In genomic region chr5:40904205-40904993, GRCh38 we compare ENCODE assay signal across 8 cellular contexts. TPM values are rescaled to one million over a fixed set of nuclear protein-coding genes. Genes with fewer than 3 reads are reported as not detected.
DNase-seq lines count a peak whose midpoint lies in the region; ATAC-seq and TF ChIP-seq lines count a peak whose summit lies in the region.

No MANE protein-coding gene starts in this region.

- H3K36me3 ChIP-seq in IMR-90 (ENCODE audit: control insufficient read depth, insufficient read depth, low read length) (no peaks in the 10 kb centered on the region), mammary epithelial cell (ENCODE audit: insufficient read depth, low read length) (no peaks in the 10 kb centered on the region), stomach (no peaks in the 10 kb centered on the region)

- H2AFZ ChIP-seq in IMR-90 (replicated peaks; ENCODE audit: low read length, poor library complexity) (no peak overlapping the region), mammary epithelial cell (ENCODE audit: low read depth, low read length) (no peak overlapping the region)

- H3K18ac ChIP-seq in IMR-90 (ENCODE audit: low read depth, low read length) = no peak overlapping the region

- H3K9ac ChIP-seq in IMR-90 (ENCODE audit: low read depth, low read length) (no peak overlapping the region), mammary epithelial cell (ENCODE audit: insufficient read depth, low read length) (no peak overlapping the region)

- no CpG with 5 or more reads among the region's 7 CpGs for WGBS in IMR-90 (ENCODE audit: extremely low coverage in 2 of 2, insufficient read length in 1 of 2), 2 experiments
- 63% methylated on average over 7 of the region's 7 CpGs for WGBS in mammary epithelial cell (ENCODE audit: low coverage, missing lambda C conversion rate)
- whole genome bisulfite sequencing in stomach, 5 donors = 14 to 31% (median 23%) methylated on average over 7 of the region's 7 CpGs

- peak; percentile 99 for TF ChIP-seq RAD21 in IMR-90 (IDR thresholded peaks at IDR 0.05; ENCODE audit: low read length)

- H3K27ac Mint-ChIP-seq in activated T-cell treated with anti-CD3 and anti-CD28 coated beads, Interleukin-2, amount 50 U/mL, for 24 hours = no peak overlapping the region

- H3K14ac ChIP-seq in IMR-90 (replicated peaks; ENCODE audit: low read depth, low read length) = 0 out of 2 replicates have a peak overlapping the region, but pooled peaks have one; percentile 3

- peak overlapping the region; percentile 60; the same call in 1 of the 2 replicates for H2BK20ac ChIP-seq in IMR-90 (ENCODE audit: low read depth, low read length)

- H3K4ac ChIP-seq in IMR-90 (ENCODE audit: low read depth, low read length) = peak overlapping the region; percentile 33; the same call in 1 of the 2 replicates

- H2BK120ac ChIP-seq in IMR-90 (ENCODE audit: low read depth, low read length) = peak overlapping the region; percentile 91

- H4K8ac ChIP-seq in IMR-90 (ENCODE audit: low read depth in 2 of 2, low read length in 2 of 2) = no peak overlapping the region

- no peak for TF ChIP-seq EP300 in stomach (IDR thresholded peaks at IDR 0.05)

- peak; percentile 48; the same call in 1 of the 2 replicates for TF ChIP-seq POLR2A in IMR-90 (IDR thresholded peaks at IDR 0.05; ENCODE audit: low read depth, low read length)
- no peak for TF ChIP-seq POLR2A in stomach (IDR thresholded peaks at IDR 0.05)

- DNase-seq in activated T-cell treated with anti-CD3 and anti-CD28 coated beads, Interleukin-2, amount 50 U/mL, for 48 hours = peak; percentile 23 to 24
- DNase-seq in activated T-cell treated with anti-CD3 and anti-CD28 coated beads, Interleukin-2, amount 50 U/mL, for 24 hours = no peak
- peak; percentile 83 for DNase-seq in IMR-90
- DNase-seq in OCI-M2 (lab: John Stamatoyannopoulos, UW; ENCODE audit: unreplicated experiment) = peak; percentile 7
- DNase-seq in mammary epithelial cell = peak; percentile 49
- DNase-seq in kidney tubule cell (ENCODE audit: low spot score) = peak; percentile 75
- peak; percentile 75 for DNase-seq in stomach

- H3K4me2 ChIP-seq in IMR-90 (ENCODE audit: low read depth, low read length) (no peak overlapping the region), mammary epithelial cell (ENCODE audit: insufficient read depth, low read depth, low read length) (no peak overlapping the region)

- H4K91ac ChIP-seq in IMR-90 (ENCODE audit: insufficient read depth, low read depth, low read length) = peak overlapping the region; percentile 88; the same call in 1 of the 2 replicates

- no peaks in the 10 kb centered on the region for H3K36me3 Mint-ChIP-seq in activated T-cell treated with anti-CD3 and anti-CD28 coated beads, Interleukin-2, amount 50 U/mL, for 24 hours (ENCODE audit: low read depth)

- peak; percentile 99 for TF ChIP-seq CTCF in IMR-90 (conservative IDR thresholded peaks at IDR 0.05; ENCODE audit: low read depth, low read length)
- peak; percentile 99 to 100 for TF ChIP-seq CTCF in mammary epithelial cell (conservative IDR thresholded peaks at IDR 0.05 in 1 of 2, IDR thresholded peaks at IDR 0.05 in 1 of 2; ENCODE audit: extremely low read depth in 1 of 2, insufficient read depth in 1 of 2, low read depth in 1 of 2, low read length in 2 of 2)
- TF ChIP-seq CTCF in stomach (IDR thresholded peaks at IDR 0.05) = peak in 5 of 7 experiments; percentile 84 to 96 (median 85)

- no peak overlapping the region for H3K23ac ChIP-seq in IMR-90 (ENCODE audit: low read depth, low read length)

- no peak overlapping the region for H3K4me3 Mint-ChIP-seq in activated T-cell treated with anti-CD3 and anti-CD28 coated beads, Interleukin-2, amount 50 U/mL, for 24 hours

- no peak overlapping the region for H4K5ac ChIP-seq in IMR-90 (ENCODE audit: low read depth, low read length)

- no peaks in the 10 kb centered on the region for H3K27me3 ChIP-seq in IMR-90 (ENCODE audit: control insufficient read depth, insufficient read depth, low read length)
- no peaks in the 10 kb centered on the region for H3K27me3 ChIP-seq in mammary epithelial cell (ENCODE audit: insufficient read depth, low read length)
- H3K27me3 ChIP-seq in stomach = no peaks in the 10 kb centered on the region

- H3K9me3 Mint-ChIP-seq in activated T-cell treated with anti-CD3 and anti-CD28 coated beads, Interleukin-2, amount 50 U/mL, for 24 hours = no peaks in the 10 kb centered on the region

- ATAC-seq in GM21737 (IDR thresholded peaks at IDR 0.05; ENCODE audit: unreplicated experiment) (peak; percentile 83), IMR-90 (ENCODE audit: low read depth) (peak; percentile 98)

- no peaks in the 10 kb centered on the region for H3K79me1 ChIP-seq in IMR-90 (ENCODE audit: low read depth in 1 of 2, low read length in 2 of 2)

- no peaks in the 10 kb centered on the region for H3K79me2 ChIP-seq in mammary epithelial cell (ENCODE audit: insufficient read depth, low read length)

- peak overlapping the region; percentile 31; the same call in 1 of the 2 replicates for H3K56ac ChIP-seq in IMR-90 (ENCODE audit: extremely low read depth, insufficient read depth, low read length)

- dilution Hi-C loops in IMR-90 (cut with HindIII; ENCODE audit: low sequenced_read_pairs, unreplicated experiment) (no loop called here), mammary epithelial cell (cut with HindIII; ENCODE audit: low sequenced_read_pairs) (no loop called here)

- H2BK5ac ChIP-seq in IMR-90 (ENCODE audit: low read depth, low read length, poor library complexity, severe bottlenecking) = no peak overlapping the region

- H2BK15ac ChIP-seq in IMR-90 (ENCODE audit: low read depth, low read length) = no peak overlapping the region

- peaks cover 7% of the 10 kb centered on the region; the same call in 1 of the 2 replicates for H3K4me1 ChIP-seq in IMR-90 (ENCODE audit: control insufficient read depth, insufficient read depth, low read length)
- H3K4me1 ChIP-seq in mammary epithelial cell (ENCODE audit: insufficient read depth, low read length) = peaks cover 9% of the 10 kb centered on the region
- H3K4me1 ChIP-seq in stomach = peaks cover 4 to 25% (median 13%) of the 10 kb centered on the region in 4 donors

- BruUV-seq in IMR-90 (replicated peaks; lab: Mats Ljungman, UMichigan) = no TSS peak
- no TSS peak for BruUV-seq in mammary epithelial cell (replicated peaks; lab: Mats Ljungman, UMichigan)

- H3K4me1 Mint-ChIP-seq in activated T-cell treated with anti-CD3 and anti-CD28 coated beads, Interleukin-2, amount 50 U/mL, for 24 hours (ENCODE audit: low read depth) = no peaks in the 10 kb centered on the region

- POLR2A ChIA-PET in IMR-90 (lab: Charles Lee; ENCODE audit: unreplicated experiment) = interaction anchor here (0.6 kb wide), 1 partner anchor 74 kb away, joined by 9 read pairs; no protein-coding TSS in a partner anchor

- peaks cover 14% of the 10 kb centered on the region for H3K27me3 Mint-ChIP-seq in activated T-cell treated with anti-CD3 and anti-CD28 coated beads, Interleukin-2, amount 50 U/mL, for 24 hours

- H3K27ac ChIP-seq in IMR-90 (ENCODE audit: insufficient read depth, low read length) (no peak overlapping the region), mammary epithelial cell (ENCODE audit: insufficient read depth, low read depth, low read length) (no peak overlapping the region), stomach (peak overlapping the region in 3 of 5 donors; percentile 30 to 69 (median 47))

- H3K9me1 ChIP-seq in IMR-90 (ENCODE audit: insufficient read depth, low read length) = no peaks in the 10 kb centered on the region; the same call in 1 of the 2 replicates

- in situ Hi-C loops in IMR-90 (cut with MboI; ENCODE audit: low sequenced_read_pairs) (loop anchor here (10.0 to 25.0 kb wide), 3 partner anchors 440 to 930 kb away; no protein-coding TSS in a partner anchor), mammary epithelial cell (cut with MboI; ENCODE audit: low sequenced_read_pairs in 2 of 2) (no loop called here)

- intact Hi-C loops in IMR-90 (cut with micrococcal nuclease) (loop anchor here (1.0 to 10.0 kb wide), 8 partner anchors 366 to 939 kb away; no protein-coding TSS in a partner anchor), mammary epithelial cell (cut with micrococcal nuclease) (loop anchor here (1.0 to 10.0 kb wide), 6 partner anchors 214 to 940 kb away; no protein-coding TSS in a partner anchor), stomach (cut with DNase I; ENCODE audit: low total_unique reads) (no loop called here)

- H3K9me3 ChIP-seq in IMR-90 (ENCODE audit: control insufficient read depth, insufficient read depth, low read length) = no peaks in the 10 kb centered on the region
- no peaks in the 10 kb centered on the region for H3K9me3 ChIP-seq in mammary epithelial cell (replicated peaks; ENCODE audit: insufficient read depth, low read length)
- no peaks in the 10 kb centered on the region for H3K9me3 ChIP-seq in stomach

- CTCF ChIA-PET in IMR-90 (lab: Yijun Ruan, JAX) = interaction anchor here (0.6 to 1.9 kb wide), 31 partner anchors 9 to 803 kb away, joined by 3 to 15 read pairs (median 4); no protein-coding TSS in a partner anchor
- CTCF ChIA-PET in mammary epithelial cell (lab: Charles Lee; ENCODE audit: low non-redundant PET) = interaction anchor here (0.6 to 1.4 kb wide), 4 partner anchors 57 to 939 kb away, joined by 3 to 14 read pairs (median 3); no protein-coding TSS in a partner anchor

- no peak overlapping the region for H3K4me3 ChIP-seq in IMR-90 (ENCODE audit: insufficient read depth, low read depth, low read length)
- no peak overlapping the region for H3K4me3 ChIP-seq in mammary epithelial cell (replicated peaks in 1 of 3; ENCODE audit: insufficient read depth in 1 of 3, low read depth in 2 of 3, low read length in 3 of 3)
- H3K4me3 ChIP-seq in stomach = no peak overlapping the region

- H4K20me1 ChIP-seq in IMR-90 (ENCODE audit: insufficient read depth, low read length) (no peaks in the 10 kb centered on the region), mammary epithelial cell (ENCODE audit: insufficient read depth, low read length) (no peaks in the 10 kb centered on the region)

- no peak overlapping the region for H2AK9ac ChIP-seq in IMR-90 (replicated peaks; ENCODE audit: low read depth, low read length, poor library complexity)

- no peak overlapping the region for H2AK5ac ChIP-seq in IMR-90 (ENCODE audit: low read depth, low read length)

TF ChIP-seq in IMR-90, 13 proteins besides CTCF, POLR2A, EP300 and RAD21:
- no peak for TF ChIP-seq MAZ (IDR thresholded peaks at IDR 0.05; ENCODE audit: borderline replicate concordance, low read depth, low read length)
- TF ChIP-seq RFX5 (IDR thresholded peaks at IDR 0.05; ENCODE audit: low read depth, low read length) = no peak
- TF ChIP-seq NFE2L2 (IDR thresholded peaks at IDR 0.05; ENCODE audit: low read depth, low read length) = no peak
- TF ChIP-seq SMC3 (IDR thresholded peaks at IDR 0.05; ENCODE audit: low read depth, low read length) = peak; percentile 98
- TF ChIP-seq CEBPB (IDR thresholded peaks at IDR 0.05; ENCODE audit: low read depth, low read length) = no peak

RNA-seq across cellular contexts. Expression of gene C7, which starts 4.9 kb away (rescaled TPM):
- total RNA-seq in IMR-90 (2012; rRNA removed) = 0.54 and 0.83 TPM in 2 replicates
- 1.4 and 1.8 TPM in 2 replicates for polyA plus RNA-seq in IMR-90 (2012; rRNA removed)
- 0.97 and 1.2 TPM in 2 replicates for polyA plus RNA-seq in IMR-90 (2012; cell fraction: cytosol; rRNA removed)
- polyA plus RNA-seq in IMR-90 (2012; cell fraction: nucleus; rRNA removed; ENCODE audit: low replicate concordance) = 0.83 and 2.4 TPM in 2 replicates
- total RNA-seq in mammary epithelial cell = not detected
- polyA plus RNA-seq in mammary epithelial cell = not detected
- not detected for polyA minus RNA-seq in mammary epithelial cell
- 100 to 1,000 TPM; 167 to 317 (median 205) TPM for total RNA-seq in stomach
- polyA plus RNA-seq in stomach = 10 to 100 TPM; 22.4 to 45.4 (median 22.6) TPM

Comparison
In these comparisons a context has a peak if more than half of its experiments do, and no peak if none do; other contexts are left out.
1. H3K27ac ChIP-seq: peak in stomach (3 of 5); none in IMR-90 (single experiment) and mammary epithelial cell (single experiment).
2. RNA of gene C7, which starts 4.9 kb away (total RNA-seq): 167 to 317 TPM in stomach; 0.54 to 0.83 TPM in IMR-90 and not detected in mammary epithelial cell; every median in the first group is over 10 times any median in the second.
3. Peak in every context shown above with its lines, with median percentiles within 50 percentile points of each other: CTCF ChIP-seq.